ENCODE assay signal across 7 cellular contexts in genomic region chr22:37806409-37807338, GRCh38. TPM values are rescaled to one million over a fixed set of nuclear protein-coding genes. Genes with fewer than 3 reads are reported as not detected.
A peak's percentile ranks its signal among the peaks of the same experiment; 100 is the strongest.
DNase-seq lines count a peak whose midpoint lies in the region; ATAC-seq, FAIRE-seq and TF ChIP-seq lines count a peak whose summit lies in the region.
"Had no signal": no experiment of that assay in that cellular context is flagged by ENCODE, and none has a peak within 500 bp of the region (broad histone marks: within the 10 kb centered on the region; RNA-seq: fewer than 3 reads in every experiment).

No MANE protein-coding gene starts in this region.

- H3K9me3 Mint-ChIP-seq in astrocyte (ENCODE audit: unreplicated experiment) (no peaks in the 10 kb centered on the region), naive B cell (peaks cover 0 to 3% (median 0%) of the 10 kb centered on the region in 7 donors)

- H3K36me3 Mint-ChIP-seq in astrocyte (ENCODE audit: low read depth, unreplicated experiment) (peaks cover 1% of the 10 kb centered on the region), naive B cell (no peaks in the 10 kb centered on the region)

- H3K4me2 ChIP-seq in astrocyte (ENCODE audit: low read length) = peak overlapping the region; percentile 92

- peak; percentile 47 for DNase-seq in NCI-H82 (lab: John Stamatoyannopoulos, UW)
- no peak for DNase-seq in NCI-H82 treated with DMSO at 0.1 percent for 48 hours (lab: John Stamatoyannopoulos, UW; ENCODE audit: unreplicated experiment)
- peak; percentile 31 for DNase-seq in astrocyte (ENCODE audit: low read depth)
- DNase-seq in naive B cell = no peak
- DNase-seq in GM10248 (ENCODE audit: extremely low spot score) = no peak
- no peak for DNase-seq in SHP77 (lab: John Stamatoyannopoulos, UW)

- no peak overlapping the region for H2AFZ ChIP-seq in astrocyte (ENCODE audit: low read depth, low read length)

- peaks cover 2% of the 10 kb centered on the region for H3K36me3 ChIP-seq in astrocyte (ENCODE audit: insufficient read depth, low read length)

- H3K4me1 Mint-ChIP-seq in astrocyte (ENCODE audit: low read depth, unreplicated experiment) (peaks cover 6% of the 10 kb centered on the region), naive B cell (peaks cover 26 to 49% (median 47%) of the 10 kb centered on the region in 3 donors)

- POLR2A ChIA-PET in GM10248 (lab: Yijun Ruan, JAX) = interaction anchor here (1.3 kb wide), 1 partner anchor 12 kb away, joined by 4 read pairs; no protein-coding TSS in a partner anchor

- H3K79me2 ChIP-seq in astrocyte (ENCODE audit: insufficient read depth, low read length) = peaks cover 18% of the 10 kb centered on the region

- FAIRE-seq in astrocyte (lab: Jason Lieb, UNC) = no peak

- peak overlapping the region; percentile 35 for H3K27ac ChIP-seq in astrocyte (ENCODE audit: low read depth, low read length)

- ATAC-seq in naive B cell (ENCODE audit: low read depth in 2 of 2) = no peak

- no peaks in the 10 kb centered on the region for H3K9me3 ChIP-seq in astrocyte (ENCODE audit: insufficient read depth, low read depth, low read length)

- no peak overlapping the region for H3K27ac Mint-ChIP-seq in astrocyte (ENCODE audit: unreplicated experiment)
- peak overlapping the region in 1 of 6 donors; percentile 37 for H3K27ac Mint-ChIP-seq in naive B cell

- H3K9ac ChIP-seq in astrocyte (ENCODE audit: low read length) = peak overlapping the region; percentile 87

- H3K4me3 Mint-ChIP-seq in astrocyte (ENCODE audit: unreplicated experiment) (peak overlapping the region; percentile 85), naive B cell (peak overlapping the region; percentile 60 to 92 (median 74))

- H4K20me1 ChIP-seq in astrocyte (ENCODE audit: insufficient read depth, low read length) = peaks cover 16% of the 10 kb centered on the region

- TF ChIP-seq CTCF in astrocyte (IDR thresholded peaks at IDR 0.05; ENCODE audit: insufficient read depth, low read depth, low read length) (no peak), GM10248 (IDR thresholded peaks at IDR 0.05; ENCODE audit: control extremely low read depth, extremely low read depth, low read depth, missing control alignments) (no peak)

- no peaks in the 10 kb centered on the region for H3K27me3 ChIP-seq in astrocyte (ENCODE audit: insufficient read depth, low read length)

- peaks cover 44% of the 10 kb centered on the region for H3K4me1 ChIP-seq in astrocyte (ENCODE audit: insufficient read depth, low read length)

- CTCF ChIA-PET in GM10248 (lab: Yijun Ruan, JAX) = interaction anchor here (1.0 to 4.3 kb wide), 6 partner anchors 11 to 164 kb away, joined by 3 to 49 read pairs (median 6); partner anchors contain the start of genes C22orf23 and POLR2F

- peak overlapping the region; percentile 76 for H3K4me3 ChIP-seq in astrocyte (ENCODE audit: insufficient read depth, low read depth, low read length)

- H3K27me3 Mint-ChIP-seq in astrocyte (ENCODE audit: low read depth, unreplicated experiment) = peaks cover 19% of the 10 kb centered on the region
- peaks cover 46 to 79% (median 49%) of the 10 kb centered on the region in 3 donors for H3K27me3 Mint-ChIP-seq in naive B cell

RNA-seq across cellular contexts. Expression of gene GCAT, which starts 1.1 kb away (rescaled TPM):
- total RNA-seq in astrocyte = 12.8 and 14.3 TPM in 2 replicates
- polyA plus RNA-seq in naive B cell (ENCODE audit: low read depth in 6 of 6) = not detected

RNA-seq across cellular contexts. Expression of gene GALR3, which starts 16.5 kb away (rescaled TPM):
- not detected in 2 replicates for total RNA-seq in astrocyte
- polyA plus RNA-seq in naive B cell (ENCODE audit: low read depth in 6 of 6) = not detected
- total RNA-seq: lung microvascular endothelial cell had no signal

RNA-seq across cellular contexts. Expression of gene ANKRD54, which starts 37.5 kb away (rescaled TPM):
- 19.9 and 21.5 TPM in 2 replicates for total RNA-seq in astrocyte
- 10 to 100 TPM in 4 of 6 donors, 1 to 10 TPM in 2; 2.6 to 19.3 (median 14.4) TPM for polyA plus RNA-seq in naive B cell (ENCODE audit: low read depth in 6 of 6)

RNA-seq across cellular contexts. Expression of gene EIF3L, which starts 42.5 kb away (rescaled TPM):
- total RNA-seq in astrocyte = 294 and 323 TPM in 2 replicates
- 100 to 1,000 TPM; 260 to 316 (median 300) TPM for polyA plus RNA-seq in naive B cell (ENCODE audit: low read depth in 6 of 6)

Comparison
In these comparisons a context has a peak if more than half of its experiments do, and no peak if none do; other contexts are left out.
1. DNase-seq: peak in NCI-H82 (single experiment) and astrocyte (single experiment); none in NCI-H82 treated with DMSO at 0.1 percent for 48 hours (single experiment), naive B cell (single experiment), GM10248 (single experiment) and SHP77 (0 of 2).